In the genomic region with DNA sequence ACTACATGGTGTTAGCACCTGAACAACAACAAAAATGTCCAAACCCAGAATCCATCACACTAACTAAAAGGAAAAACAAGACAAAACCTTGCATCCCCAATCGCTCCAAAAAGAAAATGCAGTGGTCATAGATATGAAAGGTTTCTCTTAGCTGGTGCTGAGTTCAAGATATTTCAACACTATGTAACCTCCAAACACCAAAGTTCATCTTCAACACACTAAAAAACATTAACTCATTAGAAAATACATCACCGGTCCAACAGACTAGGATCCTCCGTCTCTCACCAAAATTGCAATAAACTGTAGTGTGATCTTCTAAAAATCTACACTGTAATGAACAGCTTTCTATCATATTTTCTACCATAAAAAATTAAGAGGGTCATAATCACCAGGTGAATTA, we compare ENCODE assay signal across 23 cellular contexts.
DNase-seq lines count a peak whose midpoint lies in the region; ATAC-seq and TF ChIP-seq lines count a peak whose summit lies in the region.
"Had no signal": no experiment of that assay in that cellular context is flagged by ENCODE, and none has a peak within 500 bp of the region (broad histone marks: within the 10 kb centered on the region; RNA-seq: fewer than 3 reads in every experiment).

No MANE protein-coding gene starts in this region.

- H3K4me3 ChIP-seq in breast epithelium: no peak overlapping the region
- no peak overlapping the region for H3K4me3 ChIP-seq in endodermal cell (ENCODE audit: low read length)
- no peak overlapping the region for H3K4me3 ChIP-seq in WERI-Rb-1 (ENCODE audit: low read depth, low read length)
- H3K4me3 ChIP-seq: A549; BLaER1 treated with 17β-estradiol and CSF1 and Interleukin-3, amounts not matched to agents 10 nM and 100 nM; GM23338; HAP-1 had no signal

- TF ChIP-seq CTCF in MCF 10A (IDR thresholded peaks at IDR 0.05; ENCODE audit: unreplicated experiment): no peak
- no peak for TF ChIP-seq CTCF in breast epithelium (IDR thresholded peaks at IDR 0.05)
- no peak for TF ChIP-seq CTCF in WTC11 (IDR thresholded peaks at IDR 0.05)
- no peak for TF ChIP-seq CTCF in endodermal cell (conservative IDR thresholded peaks at IDR 0.05)
- TF ChIP-seq CTCF in WERI-Rb-1 (IDR thresholded peaks at IDR 0.05; ENCODE audit: low read depth, low read length): no peak

- H3K9me3 Mint-ChIP-seq in MCF 10A (ENCODE audit: unreplicated experiment) (no peaks in the 10 kb centered on the region), WTC11 (no peaks in the 10 kb centered on the region), endodermal cell (no peaks in the 10 kb centered on the region)
- no peaks in the 10 kb centered on the region for H3K9me3 Mint-ChIP-seq in stimulated activated effector memory CD8-positive, alpha-beta T cell treated with anti-CD3 and anti-CD28 coated beads, Interleukin-12 subunit alpha, Interleukin-12 subunit beta, amount 100 ng/mL, for 72 hours
- H3K9me3 Mint-ChIP-seq: CD14-positive monocyte; CD4-positive, alpha-beta T cell; CD8-positive, alpha-beta memory T cell; GM23338; HFFc6 had no signal

- POLR2A ChIA-PET in MCF 10A (lab: Yijun Ruan, JAX) (interaction anchor here (0.6 to 1.2 kb wide), 2 partner anchors 12 to 104 kb away, joined by 3 to 4 read pairs; no protein-coding TSS in a partner anchor), WTC11 (lab: Charles Lee) (no interaction called here)

- H3K36me3 ChIP-seq in breast epithelium (no peaks in the 10 kb centered on the region), endodermal cell (ENCODE audit: control insufficient read depth, insufficient read depth, low read length) (peaks cover 71% of the 10 kb centered on the region), WERI-Rb-1 (peaks cover 65% of the 10 kb centered on the region)

- H3K9ac ChIP-seq in endodermal cell (ENCODE audit: extremely low read depth, low read length, poor library complexity, severe bottlenecking): no peak overlapping the region
- H3K9ac ChIP-seq: BLaER1 treated with 17β-estradiol and CSF1 and Interleukin-3, amounts not matched to agents 10 nM and 100 nM had no signal

- no peaks in the 10 kb centered on the region for H3K27me3 Mint-ChIP-seq in MCF 10A (ENCODE audit: insufficient read depth, unreplicated experiment)
- no peaks in the 10 kb centered on the region for H3K27me3 Mint-ChIP-seq in WTC11 (ENCODE audit: low read depth)
- no peaks in the 10 kb centered on the region for H3K27me3 Mint-ChIP-seq in endodermal cell (ENCODE audit: insufficient read depth)
- H3K27me3 Mint-ChIP-seq: CD4-positive, alpha-beta T cell; CD8-positive, alpha-beta memory T cell had no signal

- no peak for TF ChIP-seq POLR2A in breast epithelium (IDR thresholded peaks at IDR 0.05)

- no TSS peak for BruUV-seq in MCF 10A (replicated peaks; lab: Mats Ljungman, UMichigan)

- intact Hi-C loops in MCF 10A (cut with micrococcal nuclease): no loop called here
- intact Hi-C loops in breast epithelium (cut with DNase I; ENCODE audit: low total_unique reads): no loop called here

- H3K4me1 ChIP-seq in breast epithelium (no peaks in the 10 kb centered on the region), endodermal cell (ENCODE audit: control insufficient read depth, insufficient read depth, low read length) (no peaks in the 10 kb centered on the region)
- H3K4me1 ChIP-seq: BE2C, HAP-1 had no signal

- H3K4me3 Mint-ChIP-seq in MCF 10A (ENCODE audit: unreplicated experiment) (no peak overlapping the region), WTC11 (no peak overlapping the region), endodermal cell (no peak overlapping the region)
- no peak overlapping the region for H3K4me3 Mint-ChIP-seq in stimulated activated effector memory CD8-positive, alpha-beta T cell treated with anti-CD3 and anti-CD28 coated beads, Interleukin-12 subunit alpha, Interleukin-12 subunit beta, amount 100 ng/mL, for 72 hours
- H3K4me3 Mint-ChIP-seq: CD14-positive monocyte; CD4-positive, alpha-beta T cell; CD8-positive, alpha-beta memory T cell; GM23338; HFFc6 had no signal

- ATAC-seq in WTC11: no peak
- no peak for ATAC-seq in stimulated activated effector memory CD8-positive, alpha-beta T cell treated with anti-CD3 and anti-CD28 coated beads, Interleukin-12 subunit alpha, Interleukin-12 subunit beta, amount 100 ng/mL, for 72 hours
- ATAC-seq: A549, GM23338 had no signal

- peak overlapping the region; percentile 3 for H3K27ac Mint-ChIP-seq in MCF 10A (ENCODE audit: low read depth, unreplicated experiment)
- H3K27ac Mint-ChIP-seq in WTC11: peak overlapping the region; percentile 51; the same call in 1 of the 2 replicates
- peak overlapping the region; percentile 42 for H3K27ac Mint-ChIP-seq in endodermal cell
- peak overlapping the region; percentile 71 for H3K27ac Mint-ChIP-seq in stimulated activated effector memory CD8-positive, alpha-beta T cell treated with anti-CD3 and anti-CD28 coated beads, Interleukin-12 subunit alpha, Interleukin-12 subunit beta, amount 100 ng/mL, for 72 hours
- H3K27ac Mint-ChIP-seq: CD4-positive, alpha-beta T cell; HFFc6 had no signal

- no peak for DNase-seq in MCF 10A (ENCODE audit: unreplicated experiment)
- DNase-seq in breast epithelium (ENCODE audit: low spot score in 2 of 2): no peak
- no peak for DNase-seq in WTC11 (ENCODE audit: low spot score)
- no peak for DNase-seq in endodermal cell
- DNase-seq in stimulated activated effector memory CD8-positive, alpha-beta T cell treated with anti-CD3 and anti-CD28 coated beads, Interleukin-12 subunit alpha, Interleukin-12 subunit beta, amount 100 ng/mL, for 72 hours (ENCODE audit: low spot score in 2 of 2): no peak
- DNase-seq in anterior cingulate cortex (lab: John Stamatoyannopoulos, UW): no peak
- DNase-seq in WERI-Rb-1: no peak
- DNase-seq: 8988T; ACHN; AML-193; BE2C; CD4-positive, alpha-beta T cell; CD8-positive, alpha-beta memory T cell; DMS 273 treated with DMSO at 0.1 percent for 48 hours; DMS79; EL; GDM1; HFFc6 had no signal

- H3K27me3 ChIP-seq in breast epithelium (no peaks in the 10 kb centered on the region), endodermal cell (ENCODE audit: control insufficient read depth, insufficient read depth, low read length, poor library complexity, severe bottlenecking) (no peaks in the 10 kb centered on the region), WERI-Rb-1 (ENCODE audit: insufficient read depth, low read depth, severe bottlenecking) (no peaks in the 10 kb centered on the region)
- H3K27me3 ChIP-seq: BE2C; BLaER1 treated with 17β-estradiol and CSF1 and Interleukin-3, amounts not matched to agents 10 nM and 100 nM had no signal

- H3K9me3 ChIP-seq in breast epithelium: no peaks in the 10 kb centered on the region
- no peaks in the 10 kb centered on the region for H3K9me3 ChIP-seq in endodermal cell (ENCODE audit: control insufficient read depth, low read length)
- H3K9me3 ChIP-seq in WERI-Rb-1 (ENCODE audit: severe bottlenecking): no peaks in the 10 kb centered on the region
- H3K9me3 ChIP-seq: A549; BE2C; BLaER1 treated with 17β-estradiol and CSF1 and Interleukin-3, amounts not matched to agents 10 nM and 100 nM; HAP-1 had no signal

- WGBS in endodermal cell (ENCODE audit: insufficient coverage in 1 of 2, insufficient read length in 1 of 2), 2 experiments: 99 to 100% methylated on average over 2 to 3 of the region's 3 CpGs

- peaks cover 4% of the 10 kb centered on the region for H3K4me1 Mint-ChIP-seq in MCF 10A (ENCODE audit: insufficient read depth, unreplicated experiment)
- H3K4me1 Mint-ChIP-seq in WTC11: no peaks in the 10 kb centered on the region
- H3K4me1 Mint-ChIP-seq in endodermal cell: no peaks in the 10 kb centered on the region
- H3K4me1 Mint-ChIP-seq in stimulated activated effector memory CD8-positive, alpha-beta T cell treated with anti-CD3 and anti-CD28 coated beads, Interleukin-12 subunit alpha, Interleukin-12 subunit beta, amount 100 ng/mL, for 72 hours: peaks cover 12% of the 10 kb centered on the region
- H3K4me1 Mint-ChIP-seq: CD14-positive monocyte, GM23338 had no signal

- peaks cover 90% of the 10 kb centered on the region for H3K36me3 Mint-ChIP-seq in MCF 10A (ENCODE audit: insufficient read depth, unreplicated experiment)
- peaks cover 58% of the 10 kb centered on the region for H3K36me3 Mint-ChIP-seq in WTC11
- H3K36me3 Mint-ChIP-seq in endodermal cell (ENCODE audit: low read depth): peaks cover 51% of the 10 kb centered on the region
- H3K36me3 Mint-ChIP-seq in stimulated activated effector memory CD8-positive, alpha-beta T cell treated with anti-CD3 and anti-CD28 coated beads, Interleukin-12 subunit alpha, Interleukin-12 subunit beta, amount 100 ng/mL, for 72 hours: peaks cover 100% of the 10 kb centered on the region

- no peak overlapping the region for H3K27ac ChIP-seq in breast epithelium
- no peak overlapping the region for H3K27ac ChIP-seq in endodermal cell (ENCODE audit: low read depth, low read length)
- no peak overlapping the region for H3K27ac ChIP-seq in WERI-Rb-1
- H3K27ac ChIP-seq: A549; BLaER1 treated with 17β-estradiol and CSF1 and Interleukin-3, amounts not matched to agents 10 nM and 100 nM had no signal

- CTCF ChIA-PET in MCF 10A (lab: Yijun Ruan, JAX): no interaction called here
- CTCF ChIA-PET in WTC11 (lab: Charles Lee): interaction anchor here (1.7 kb wide), 1 partner anchor 23 kb away, joined by 3 read pairs; no protein-coding TSS in a partner anchor

TF ChIP-seq in WTC11, 78 proteins besides CTCF, POLR2A, EP300 and RAD21 (continues in another document):
- TF ChIP-seq JUN (CRISPR knock-in tag; IDR thresholded peaks at IDR 0.05) (no peak), SP1 (CRISPR knock-in tag; conservative IDR thresholded peaks at IDR 0.05) (no peak), ATF1 (CRISPR knock-in tag; IDR thresholded peaks at IDR 0.05) (no peak), ELF4 (CRISPR knock-in tag; IDR thresholded peaks at IDR 0.05; ENCODE audit: low read depth) (no peak)

Comparison
In these comparisons a context has a peak if more than half of its experiments do, and no peak if none do; other contexts are left out.
1. H3K27ac Mint-ChIP-seq: peak in every context shown above with its lines; median percentile 71 in stimulated activated effector memory CD8-positive, alpha-beta T cell treated with anti-CD3 and anti-CD28 coated beads, Interleukin-12 subunit alpha, Interleukin-12 subunit beta, amount 100 ng/mL, for 72 hours; 51 in WTC11; 42 in endodermal cell; 3 in MCF 10A.